In the genomic region with DNA sequence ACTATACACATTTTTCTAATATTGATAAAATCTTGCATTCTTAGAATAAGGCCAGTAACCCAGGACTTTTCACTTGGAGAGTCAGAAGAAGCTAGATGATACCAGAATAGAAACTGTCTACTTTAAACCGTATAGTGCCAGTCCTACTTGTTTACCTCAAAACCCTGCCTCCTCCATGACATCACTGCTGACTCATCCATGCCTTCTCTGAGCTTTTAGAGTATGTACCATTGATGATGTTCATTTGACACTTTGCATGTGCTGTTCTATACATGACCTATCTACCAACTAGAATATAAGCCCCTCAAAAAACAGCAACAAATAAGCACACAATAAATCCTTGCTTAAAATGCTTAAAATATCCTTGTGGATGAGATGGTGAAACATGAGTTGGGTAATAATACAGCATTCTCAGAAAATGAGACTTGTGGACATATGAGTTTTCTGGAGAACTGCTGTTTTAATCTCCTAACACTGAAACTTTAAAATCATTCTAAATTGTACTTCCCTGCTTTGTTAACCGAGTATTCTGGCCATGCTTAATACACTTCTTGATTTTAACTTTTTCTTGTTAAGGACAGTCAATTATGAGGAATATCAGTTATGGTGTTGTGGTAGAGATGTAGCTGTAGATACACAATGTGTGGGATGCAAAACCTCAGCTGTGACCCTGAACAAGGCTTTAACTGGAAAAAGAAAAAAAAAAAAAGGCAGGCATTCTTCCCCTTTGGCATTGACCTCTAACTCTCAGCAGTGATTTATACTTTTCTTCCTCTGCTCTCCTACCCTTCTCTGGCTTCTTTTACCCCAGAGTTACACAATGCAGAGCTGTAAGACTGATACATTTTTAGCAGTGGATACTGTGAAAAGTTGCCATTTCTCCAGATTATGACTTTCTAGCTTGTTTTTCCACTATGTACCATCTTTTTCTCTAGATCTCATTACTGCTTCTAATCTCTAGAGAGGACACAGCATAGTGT, we compare ENCODE assay signal across 9 cellular contexts. TPM values are rescaled to one million over a fixed set of nuclear protein-coding genes. Genes with fewer than 3 reads are reported as not detected.
DNase-seq lines count a peak whose midpoint lies in the region; FAIRE-seq and TF ChIP-seq lines count a peak whose summit lies in the region.
"Had no signal": no experiment of that assay in that cellular context is flagged by ENCODE, and none has a peak within 500 bp of the region (broad histone marks: within the 10 kb centered on the region; RNA-seq: fewer than 3 reads in every experiment).

No MANE protein-coding gene starts in this region.

- H3K36me3 ChIP-seq in OCI-LY3 (replicated peaks; ENCODE audit: low read depth, low read length) = peaks cover 4% of the 10 kb centered on the region

- H3K4me1 ChIP-seq in OCI-LY3 (ENCODE audit: low read length) = peaks cover 25% of the 10 kb centered on the region

- peaks cover 32% of the 10 kb centered on the region for H3K4me1 Mint-ChIP-seq in activated T-helper 2 cell treated with anti-CD3 and anti-CD28 coated beads, Interferon-gamma antibody, Interleukin-2, Interleukin-4, amounts not matched to agents 10 μg/mL and 5 μg/mL and 100 μg/mL, durations not matched to agents 14 hours and 24 hours and 36 hours (ENCODE audit: low read depth)

- peaks cover 15% of the 10 kb centered on the region for H3K27me3 Mint-ChIP-seq in activated T-helper 2 cell treated with anti-CD3 and anti-CD28 coated beads, Interferon-gamma antibody, Interleukin-2, Interleukin-4, amounts not matched to agents 10 μg/mL and 5 μg/mL and 100 μg/mL, durations not matched to agents 14 hours and 24 hours and 36 hours (ENCODE audit: low read depth)

- H3K36me3 Mint-ChIP-seq in activated T-helper 2 cell treated with anti-CD3 and anti-CD28 coated beads, Interferon-gamma antibody, Interleukin-2, Interleukin-4, amounts not matched to agents 10 μg/mL and 5 μg/mL and 100 μg/mL, durations not matched to agents 14 hours and 24 hours and 36 hours (ENCODE audit: low read depth) = peaks cover under 1% of the 10 kb centered on the region

- no peaks in the 10 kb centered on the region for H3K9me3 ChIP-seq in OCI-LY3 (ENCODE audit: insufficient read depth, low read length)

- H3K9me3 Mint-ChIP-seq in activated T-helper 2 cell treated with anti-CD3 and anti-CD28 coated beads, Interferon-gamma antibody, Interleukin-2, Interleukin-4, amounts not matched to agents 10 μg/mL and 5 μg/mL and 100 μg/mL, durations not matched to agents 14 hours and 24 hours and 36 hours = no peaks in the 10 kb centered on the region

- H3K4me2 ChIP-seq in OCI-LY3 (ENCODE audit: low read length) = peak overlapping the region; percentile 3; the same call in 1 of the 2 replicates

- no peak overlapping the region for H2AFZ ChIP-seq in OCI-LY3 (ENCODE audit: low read depth, low read length)

- TF ChIP-seq POLR2A in GM12891 (IDR thresholded peaks at IDR 0.05; ENCODE audit: low read depth, low read length) = no peak

- H3K4me3 Mint-ChIP-seq in activated T-helper 2 cell treated with anti-CD3 and anti-CD28 coated beads, Interferon-gamma antibody, Interleukin-2, Interleukin-4, amounts not matched to agents 10 μg/mL and 5 μg/mL and 100 μg/mL, durations not matched to agents 14 hours and 24 hours and 36 hours (ENCODE audit: low read depth) = peak overlapping the region; percentile 33

- no peak overlapping the region for H3K27ac ChIP-seq in OCI-LY3 (ENCODE audit: low read length)

- DNase-seq in GM12891 (ENCODE audit: insufficient read length, low spot score) (no peak), HFF-Myc (ENCODE audit: extremely low read depth, low read depth) (peak; percentile 68), glomerular endothelial cell (ENCODE audit: extremely low read depth, low read depth, low spot score) (peak; percentile 55), NCI-H2107 (lab: John Stamatoyannopoulos, UW) (no peak), DMS114 treated with DMSO at 0.1 percent for 48 hours (lab: John Stamatoyannopoulos, UW; ENCODE audit: unreplicated experiment) (no peak)
- peak; percentile 59 for DNase-seq in activated T-helper 2 cell treated with anti-CD3 and anti-CD28 coated beads, Interferon-gamma antibody, Interleukin-2, Interleukin-4, amounts not matched to agents 10 μg/mL and 5 μg/mL and 100 μg/mL, durations not matched to agents 14 hours and 24 hours and 36 hours (ENCODE audit: low spot score)
- DNase-seq in stimulated activated CD4-positive, alpha-beta T cell treated with anti-CD3 and anti-CD28 coated beads, Interleukin-4, amount 100 ng/mL, for 4 hours = peak; percentile 35 to 76

- no peak for TF ChIP-seq CTCF in HFF-Myc (IDR thresholded peaks at IDR 0.05; ENCODE audit: low read depth, low read length, missing control alignments)
- no peak for TF ChIP-seq CTCF in OCI-LY3 (IDR thresholded peaks at IDR 0.05; ENCODE audit: low read depth, low read length)

- H3K4me3 ChIP-seq in HFF-Myc (replicated peaks; ENCODE audit: low read depth, low read length) = peak overlapping the region; percentile 88
- H3K4me3 ChIP-seq in OCI-LY3 (ENCODE audit: low read length) = no peak overlapping the region

- no peak overlapping the region for H3K9ac ChIP-seq in OCI-LY3 (ENCODE audit: low read length)

- H3K27me3 ChIP-seq in OCI-LY3 (ENCODE audit: low read depth, low read length) = peaks cover 3% of the 10 kb centered on the region; the same call in 1 of the 2 replicates

- H3K79me2 ChIP-seq in OCI-LY3 (ENCODE audit: low read length) = 0 out of 2 replicates have a peak, but pooled peaks cover 3% of the 10 kb centered on the region

- H3K27ac Mint-ChIP-seq in activated T-helper 2 cell treated with anti-CD3 and anti-CD28 coated beads, Interferon-gamma antibody, Interleukin-2, Interleukin-4, amounts not matched to agents 10 μg/mL and 5 μg/mL and 100 μg/mL, durations not matched to agents 14 hours and 24 hours and 36 hours = peak overlapping the region; percentile 80

- FAIRE-seq in GM12891 (lab: Jason Lieb, UNC) = peak; percentile 78
- FAIRE-seq: TTC549 had no signal

- intact Hi-C loops in activated T-helper 2 cell treated with anti-CD3 and anti-CD28 coated beads, Interferon-gamma antibody, Interleukin-2, Interleukin-4, amounts not matched to agents 10 μg/mL and 5 μg/mL and 100 μg/mL, durations not matched to agents 14 hours and 24 hours and 36 hours (cut with micrococcal nuclease) = loop anchor here (1.0 to 10.0 kb wide), 6 partner anchors 35 to 1246 kb away; partner anchors contain the start of genes ABITRAM, ELP1 and TXN

- peaks cover 22% of the 10 kb centered on the region; the same call in 1 of the 2 replicates for H4K20me1 ChIP-seq in OCI-LY3 (ENCODE audit: insufficient read depth, low read length)

TF ChIP-seq in GM12891, 5 proteins besides CTCF, POLR2A, EP300 and RAD21:
- TF ChIP-seq PAX5 (IDR thresholded peaks at IDR 0.05; ENCODE audit: insufficient read depth, low read length, severe bottlenecking) = no peak
- no peak for TF ChIP-seq POU2F2 (IDR thresholded peaks at IDR 0.05; ENCODE audit: low read depth, low read length)
- no peak for TF ChIP-seq SPI1 (IDR thresholded peaks at IDR 0.05; ENCODE audit: low read depth, low read length)
- no peak for TF ChIP-seq POLR2AphosphoS5 (IDR thresholded peaks at IDR 0.05; ENCODE audit: low read depth, low read length)
- TF ChIP-seq TAF1 (IDR thresholded peaks at IDR 0.05; ENCODE audit: low read depth, low read length) = no peak

RNA-seq across cellular contexts. Expression of gene CTNNAL1, which starts 2.3 kb away (rescaled TPM):
- 17.9 TPM for polyA plus RNA-seq in GM12891 (2012; ENCODE audit: low read depth, missing spikeins)
- total RNA-seq in activated T-helper 2 cell treated with anti-CD3 and anti-CD28 coated beads, Interferon-gamma antibody, Interleukin-2, Interleukin-4, amounts not matched to agents 10 μg/mL and 5 μg/mL and 100 μg/mL, durations not matched to agents 14 hours and 24 hours and 36 hours = 19.8 and 21.6 TPM in 2 replicates
- total RNA-seq in glomerular endothelial cell = 44.9 and 50.6 TPM in 2 replicates

Comparison
In these comparisons a context has a peak if more than half of its experiments do, and no peak if none do; other contexts are left out.
1. DNase-seq: peak in HFF-Myc (single experiment), activated T-helper 2 cell treated with anti-CD3 and anti-CD28 coated beads, Interferon-gamma antibody, Interleukin-2, Interleukin-4, amounts not matched to agents 10 μg/mL and 5 μg/mL and 100 μg/mL, durations not matched to agents 14 hours and 24 hours and 36 hours (single experiment), glomerular endothelial cell (single experiment) and stimulated activated CD4-positive, alpha-beta T cell treated with anti-CD3 and anti-CD28 coated beads, Interleukin-4, amount 100 ng/mL, for 4 hours (2 of 2); none in GM12891 (single experiment), NCI-H2107 (single experiment) and DMS114 treated with DMSO at 0.1 percent for 48 hours (single experiment).